9 cellular contexts compared by ENCODE assay signal in the genomic region with DNA sequence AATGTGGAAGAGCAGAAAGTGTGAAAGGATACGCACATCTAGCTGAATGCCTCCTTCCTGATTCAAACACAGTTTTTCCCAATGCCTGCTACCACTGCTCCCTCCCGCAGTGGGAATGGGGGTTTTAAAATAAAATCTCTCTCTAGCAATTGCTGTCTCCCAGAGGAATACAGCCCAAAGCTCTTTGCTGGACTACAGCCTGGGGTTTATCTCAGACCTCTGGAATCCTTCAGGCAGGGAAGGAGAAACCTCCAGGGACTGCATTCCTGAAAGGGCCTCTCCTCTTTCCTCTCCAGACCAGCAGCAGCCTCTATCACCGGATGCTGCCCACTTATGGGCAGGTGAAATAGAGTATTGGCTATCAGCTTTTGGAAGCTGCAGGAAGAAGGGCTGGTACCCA. TPM values are rescaled to one million over a fixed set of nuclear protein-coding genes. Genes with fewer than 3 reads are reported as not detected.
DNase-seq lines count a peak whose midpoint lies in the region; ATAC-seq, FAIRE-seq and TF ChIP-seq lines count a peak whose summit lies in the region.
"Had no signal": no experiment of that assay in that cellular context is flagged by ENCODE, and none has a peak within 500 bp of the region (broad histone marks: within the 10 kb centered on the region; RNA-seq: fewer than 3 reads in every experiment).

No MANE protein-coding gene starts in this region.

- H3K27me3 ChIP-seq in ascending aorta: no peaks in the 10 kb centered on the region
- H3K27me3 ChIP-seq in right cardiac atrium (ENCODE audit: control insufficient read depth, insufficient read depth): no peaks in the 10 kb centered on the region
- H3K27me3 ChIP-seq in stomach smooth muscle (ENCODE audit: control insufficient read depth in 1 of 2, insufficient read depth in 2 of 2, low read length in 2 of 2): no peaks in the 10 kb centered on the region
- H3K27me3 ChIP-seq in thyroid gland: no peaks in the 10 kb centered on the region

- H3K4me1 ChIP-seq in ascending aorta (peaks cover 20 to 57% of the 10 kb centered on the region in 2 donors), right cardiac atrium (ENCODE audit: control insufficient read depth, insufficient read depth, low read length) (peaks cover 19% of the 10 kb centered on the region), stomach smooth muscle (ENCODE audit: control insufficient read depth, insufficient read depth, low read length) (peaks cover 44% of the 10 kb centered on the region), thyroid gland (peaks cover 5 to 22% of the 10 kb centered on the region in 2 donors)

- DNase-seq in GM12892 (ENCODE audit: insufficient read length) (no peak), ascending aorta (ENCODE audit: low spot score in 2 of 2) (peak in 1 of 2 donors; percentile 87), right cardiac atrium (peak in 2 of 3 donors; percentile 16 to 55), thyroid gland (no peak)
- DNase-seq: activated CD4-positive, alpha-beta memory T cell treated with anti-CD3 and anti-CD28 coated beads, Interleukin-2, amount 10 ng/mL, durations not matched to agents 7 days and 5 days had no signal

- H3K36me3 ChIP-seq in ascending aorta (no peaks in the 10 kb centered on the region), stomach smooth muscle (ENCODE audit: control insufficient read depth in 2 of 2, insufficient read depth in 2 of 2, low read length in 2 of 2) (no peaks in the 10 kb centered on the region), thyroid gland (no peaks in the 10 kb centered on the region)

- intact Hi-C loops in ascending aorta (cut with DNase I): no loop called here
- intact Hi-C loops in right cardiac atrium (cut with DNase I): loop anchor here in 2 of 4 donors (5.0 to 10.0 kb wide), 2 partner anchors 52 to 60 kb away; partner anchors contain the start of gene MR1 (in 1 of the 2)
- intact Hi-C loops in thyroid gland (cut with DNase I): no loop called here

- ATAC-seq in right cardiac atrium: peak; percentile 61 to 73
- no peak for ATAC-seq in HG03280 (IDR thresholded peaks at IDR 0.05; ENCODE audit: unreplicated experiment)
- no peak for ATAC-seq in HG03442 (IDR thresholded peaks at IDR 0.05; ENCODE audit: unreplicated experiment)
- ATAC-seq in GM21515 (IDR thresholded peaks at IDR 0.05; ENCODE audit: unreplicated experiment): no peak

- FAIRE-seq in GM12892 (lab: Jason Lieb, UNC): no peak

- TF ChIP-seq CTCF in ascending aorta (IDR thresholded peaks at IDR 0.05): no peak
- no peak for TF ChIP-seq CTCF in thyroid gland (IDR thresholded peaks at IDR 0.05)

- WGBS in right cardiac atrium: 24% methylated on average over 3 of the region's 3 CpGs
- WGBS in thyroid gland, 2 donors: 58 to 62% methylated on average over 3 of the region's 3 CpGs

- H3K4me3 ChIP-seq in ascending aorta (peak overlapping the region in 1 of 2 donors; percentile 26), right cardiac atrium (ENCODE audit: low read length) (no peak overlapping the region), stomach smooth muscle (ENCODE audit: low read length in 2 of 2) (peak overlapping the region in 1 of 2 donors; percentile 31), thyroid gland (replicated peaks in 1 of 3) (no peak overlapping the region)

- peak overlapping the region; percentile 19 to 23 for H3K9ac ChIP-seq in stomach smooth muscle (ENCODE audit: low read length in 2 of 2)

- peak; percentile 28; the same call in 1 of the 2 replicates for TF ChIP-seq POLR2A in GM12892 (IDR thresholded peaks at IDR 0.05; ENCODE audit: low read depth, low read length)
- TF ChIP-seq POLR2A in thyroid gland (IDR thresholded peaks at IDR 0.05): no peak

- H3K27ac ChIP-seq in ascending aorta (peak overlapping the region; percentile 58 to 68), right cardiac atrium (ENCODE audit: low read length) (peak overlapping the region; percentile 42), stomach smooth muscle (ENCODE audit: low read length) (peak overlapping the region; percentile 41), thyroid gland (peak overlapping the region in 1 of 3 donors; percentile 9)

- H3K9me3 ChIP-seq in ascending aorta (no peaks in the 10 kb centered on the region), right cardiac atrium (ENCODE audit: control insufficient read depth, low read length) (no peaks in the 10 kb centered on the region), stomach smooth muscle (ENCODE audit: control insufficient read depth in 2 of 2, low read length in 2 of 2) (no peaks in the 10 kb centered on the region), thyroid gland (no peaks in the 10 kb centered on the region)

RNA-seq across cellular contexts. Expression of gene IER5, which starts 6.3 kb away (rescaled TPM):
- 33.4 TPM for polyA plus RNA-seq in GM12892 (2012; ENCODE audit: missing spikeins)
- total RNA-seq in ascending aorta (47.9 TPM), right cardiac atrium (10 to 100 TPM; 21.9 to 32.6 (median 28.2) TPM), thyroid gland (1 to 10 TPM; 7.2 to 7.8 (median 7.6) TPM)
- polyA plus RNA-seq in right cardiac atrium: 63.8 TPM

Comparison
In these comparisons a context has a peak if more than half of its experiments do, and no peak if none do; other contexts are left out.
1. DNase-seq: peak in right cardiac atrium (2 of 3); none in GM12892 (single experiment) and thyroid gland (0 of 2).
2. ATAC-seq: peak in right cardiac atrium (2 of 2); none in HG03280 (single experiment), HG03442 (single experiment) and GM21515 (single experiment).